ENCODE assay signal across 8 cellular contexts in genomic region chr1:31617917-31618746, GRCh38. TPM values are rescaled to one million over a fixed set of nuclear protein-coding genes. Genes with fewer than 3 reads are reported as not detected.
A peak's percentile ranks its signal among the peaks of the same experiment; 100 is the strongest.
DNase-seq lines count a peak whose midpoint lies in the region; ATAC-seq and TF ChIP-seq lines count a peak whose summit lies in the region.

No MANE protein-coding gene starts in this region.

- peak overlapping the region; percentile 47; the same call in 1 of the 2 replicates for H3K9ac ChIP-seq in HUES64 (ENCODE audit: low read depth, low read length)

- peak; percentile 75 for ATAC-seq in left colon

- 11% methylated on average over 56 of the region's 56 CpGs for WGBS in HUES64

- TF ChIP-seq CTCF in breast epithelium (IDR thresholded peaks at IDR 0.05): peak; percentile 33 to 68 (median 63)

- H3K27me3 ChIP-seq in HUES64 (ENCODE audit: insufficient read depth, low read length) (peaks cover 39% of the 10 kb centered on the region), breast epithelium (peaks cover 0 to 19% of the 10 kb centered on the region in 2 donors)

- DNase-seq in DMS79 treated with DMSO at 0.1 percent for 48 hours (lab: John Stamatoyannopoulos, UW) (peak; percentile 40), T follicular helper cell (ENCODE audit: low read depth) (peak; percentile 18), breast epithelium (ENCODE audit: low spot score in 2 of 2) (peak in 1 of 2 donors; percentile 32), left colon (peak in 1 of 2 donors; percentile 55), NCI-H128 (lab: John Stamatoyannopoulos, UW; ENCODE audit: unreplicated experiment) (no peak), NCI-H1048 (lab: John Stamatoyannopoulos, UW) (no peak)
- peak; percentile 16 for DNase-seq in stimulated activated CD8-positive, alpha-beta memory T cell treated with anti-CD3 and anti-CD28 coated beads, Interleukin-15, amount 100 ng/mL, for 24 hours (ENCODE audit: low read depth)

- no peak for TF ChIP-seq POLR2A in breast epithelium (IDR thresholded peaks at IDR 0.05)

- intact Hi-C loops in breast epithelium (cut with DNase I; ENCODE audit: low total_unique reads): no loop called here
- intact Hi-C loops in left colon (cut with DNase I, micrococcal nuclease): no loop called here

- H3K27ac ChIP-seq in HUES64 (ENCODE audit: low read depth, low read length) (no peak overlapping the region), breast epithelium (no peak overlapping the region)

- H3K4me3 ChIP-seq in HUES64 (ENCODE audit: low read length): peak overlapping the region; percentile 66
- H3K4me3 ChIP-seq in breast epithelium: peak overlapping the region; percentile 34 to 71 (median 57)

- H3K36me3 ChIP-seq in HUES64 (ENCODE audit: insufficient read depth, low read length): no peaks in the 10 kb centered on the region
- H3K36me3 ChIP-seq in breast epithelium: no peaks in the 10 kb centered on the region

- peaks cover 7% of the 10 kb centered on the region; the same call in 1 of the 2 replicates for H3K4me1 ChIP-seq in HUES64 (ENCODE audit: insufficient read depth, low read length)
- peaks cover 0 to 9% of the 10 kb centered on the region in 2 donors for H3K4me1 ChIP-seq in breast epithelium

- no peaks in the 10 kb centered on the region for H3K9me3 ChIP-seq in HUES64 (ENCODE audit: insufficient read depth, low read depth, low read length)
- no peaks in the 10 kb centered on the region for H3K9me3 ChIP-seq in breast epithelium

RNA-seq across cellular contexts. Expression of gene HCRTR1, which starts 0.6 kb away (rescaled TPM):
- polyA plus RNA-seq in HUES64 (2013, experiment 1 of 2): not detected
- 0.19 TPM for polyA plus RNA-seq in HUES64 (2013, experiment 2 of 2)
- total RNA-seq in breast epithelium: not detected
- total RNA-seq in left colon: under 1 TPM in 1 of 2 donors, not detected in 1; 0.14 TPM

RNA-seq across cellular contexts. Expression of gene PEF1, which starts 26.5 kb away (rescaled TPM):
- 41.1 TPM for polyA plus RNA-seq in HUES64 (2013, experiment 1 of 2)
- polyA plus RNA-seq in HUES64 (2013, experiment 2 of 2): 39.9 TPM
- total RNA-seq in breast epithelium (10 to 100 TPM; 67.8 to 84.9 (median 70.1) TPM), left colon (10 to 100 TPM; 47.2 to 57.2 TPM)

RNA-seq across cellular contexts. Expression of gene TINAGL1, which starts 41.8 kb away (rescaled TPM):
- polyA plus RNA-seq in HUES64 (2013, experiment 1 of 2): 2.5 TPM
- 3.2 TPM for polyA plus RNA-seq in HUES64 (2013, experiment 2 of 2)
- total RNA-seq in breast epithelium (100 to 1,000 TPM in 2 of 3 donors, 10 to 100 TPM in 1; 85.9 to 187 (median 144) TPM), left colon (100 to 1,000 TPM; 135 to 139 TPM)

Comparison
In these comparisons a context has a peak if more than half of its experiments do, and no peak if none do; other contexts are left out.
1. DNase-seq: peak in DMS79 treated with DMSO at 0.1 percent for 48 hours (single experiment), T follicular helper cell (single experiment) and stimulated activated CD8-positive, alpha-beta memory T cell treated with anti-CD3 and anti-CD28 coated beads, Interleukin-15, amount 100 ng/mL, for 24 hours (single experiment); none in NCI-H128 (single experiment) and NCI-H1048 (single experiment).